18 cellular contexts compared by ENCODE assay signal in the genomic region with DNA sequence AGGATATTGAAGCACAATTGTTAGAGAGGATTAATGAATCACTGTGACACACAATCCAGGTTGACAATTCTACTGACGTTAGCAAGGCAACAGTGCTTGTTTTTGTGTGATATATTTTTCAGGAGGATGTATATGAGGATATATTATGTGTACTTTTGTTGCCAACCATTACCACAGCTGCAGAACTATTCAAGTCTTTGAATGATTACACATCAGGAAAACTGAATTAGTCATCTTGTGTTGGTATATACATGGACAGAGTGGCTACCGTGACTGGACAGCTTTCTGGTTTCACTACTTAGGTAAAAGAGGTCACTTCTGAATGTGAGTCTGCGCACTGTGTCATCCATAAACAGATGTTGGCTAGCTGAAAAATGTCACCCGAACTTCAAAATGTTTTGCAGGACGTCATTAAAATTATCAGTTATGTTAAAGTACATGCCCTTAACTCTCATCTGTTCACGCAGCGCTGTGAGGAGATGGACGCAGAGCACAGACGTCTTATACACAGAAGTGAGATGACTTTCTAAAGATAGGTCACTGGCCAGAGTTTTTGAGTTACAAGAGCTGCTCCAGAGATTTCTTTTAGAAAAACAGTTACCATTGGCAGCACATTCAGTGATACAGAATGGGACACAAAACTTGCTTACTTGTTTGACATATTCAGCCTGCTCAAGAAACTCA.
DNase-seq lines count a peak whose midpoint lies in the region; ATAC-seq and TF ChIP-seq lines count a peak whose summit lies in the region.
"Had no signal": no experiment of that assay in that cellular context is flagged by ENCODE, and none has a peak within 500 bp of the region (broad histone marks: within the 10 kb centered on the region; RNA-seq: fewer than 3 reads in every experiment).

No MANE protein-coding gene starts in this region.

- H3K27ac ChIP-seq in heart left ventricle: peak overlapping the region in 1 of 12 donors; percentile 6
- H3K27ac ChIP-seq in gastrocnemius medialis: no peak overlapping the region
- H3K27ac ChIP-seq: KMS-11, parathyroid adenoma, suprapubic skin had no signal

- H3K4me1 ChIP-seq in heart left ventricle (peaks cover 0 to 16% (median 6%) of the 10 kb centered on the region in 12 donors), gastrocnemius medialis (peaks cover 5 to 6% of the 10 kb centered on the region in 2 donors)
- H3K4me1 ChIP-seq: parathyroid adenoma had no signal

- H3K9me3 ChIP-seq in heart left ventricle (no peaks in the 10 kb centered on the region), gastrocnemius medialis (no peaks in the 10 kb centered on the region)
- H3K9me3 ChIP-seq: suprapubic skin had no signal

- H3K27ac Mint-ChIP-seq in activated T-helper 17 cell treated with anti-CD3 and anti-CD28 coated beads, Interleukin-2, amount 50 U/mL, for 72 hours: no peak overlapping the region
- H3K27ac Mint-ChIP-seq: activated CD4-positive, alpha-beta memory T cell treated with anti-CD3 and anti-CD28 coated beads, Interleukin-2, amount 10 ng/mL, durations not matched to agents 7 days and 5 days had no signal

- no peaks in the 10 kb centered on the region for H3K9me3 Mint-ChIP-seq in activated T-helper 17 cell treated with anti-CD3 and anti-CD28 coated beads, Interleukin-2, amount 50 U/mL, for 72 hours
- H3K9me3 Mint-ChIP-seq: activated CD4-positive, alpha-beta memory T cell treated with anti-CD3 and anti-CD28 coated beads, Interleukin-2, amount 10 ng/mL, durations not matched to agents 7 days and 5 days had no signal

- no peaks in the 10 kb centered on the region for H3K27me3 Mint-ChIP-seq in activated T-helper 17 cell treated with anti-CD3 and anti-CD28 coated beads, Interleukin-2, amount 50 U/mL, for 72 hours
- H3K27me3 Mint-ChIP-seq: activated CD4-positive, alpha-beta memory T cell treated with anti-CD3 and anti-CD28 coated beads, Interleukin-2, amount 10 ng/mL, durations not matched to agents 7 days and 5 days had no signal

- peaks cover 59% of the 10 kb centered on the region for H3K36me3 Mint-ChIP-seq in activated T-helper 17 cell treated with anti-CD3 and anti-CD28 coated beads, Interleukin-2, amount 50 U/mL, for 72 hours (ENCODE audit: low read depth)

- no peak overlapping the region for H3K4me3 ChIP-seq in heart left ventricle
- H3K4me3 ChIP-seq in fibroblast of pulmonary artery (replicated peaks; ENCODE audit: low read depth, low read length): no peak overlapping the region
- H3K4me3 ChIP-seq in gastrocnemius medialis: no peak overlapping the region
- H3K4me3 ChIP-seq: suprapubic skin had no signal

- intact Hi-C loops in heart left ventricle (cut with DNase I) (no loop called here), Right ventricle myocardium inferior (cut with DNase I) (no loop called here), gastrocnemius medialis (cut with DNase I; ENCODE audit: low total_unique reads) (no loop called here)

- ATAC-seq in heart left ventricle (peak in 3 of 4 donors; percentile 16 to 80 (median 61)), Right ventricle myocardium inferior (no peak), gastrocnemius medialis (no peak), HG03378 (IDR thresholded peaks at IDR 0.05; ENCODE audit: unreplicated experiment) (no peak)
- peak; percentile 40 for ATAC-seq in activated T-helper 17 cell treated with anti-CD3 and anti-CD28 coated beads, Interleukin-2, amount 50 U/mL, for 72 hours (replicated peaks)

- WGBS in heart left ventricle, 4 donors: 53 to 70% (median 57%) methylated on average over 9 of the region's 9 CpGs

- TF ChIP-seq CTCF in heart left ventricle (IDR thresholded peaks at IDR 0.05): no peak
- TF ChIP-seq CTCF in fibroblast of pulmonary artery (IDR thresholded peaks at IDR 0.05; ENCODE audit: low read length, missing control alignments): no peak
- no peak for TF ChIP-seq CTCF in gastrocnemius medialis (IDR thresholded peaks at IDR 0.05 in 4 of 5, conservative IDR thresholded peaks at IDR 0.05 in 1 of 5)

- H3K4me1 Mint-ChIP-seq in activated T-helper 17 cell treated with anti-CD3 and anti-CD28 coated beads, Interleukin-2, amount 50 U/mL, for 72 hours: no peaks in the 10 kb centered on the region
- H3K4me1 Mint-ChIP-seq: activated CD4-positive, alpha-beta memory T cell treated with anti-CD3 and anti-CD28 coated beads, Interleukin-2, amount 10 ng/mL, durations not matched to agents 7 days and 5 days had no signal

- H3K27me3 ChIP-seq in heart left ventricle: no peaks in the 10 kb centered on the region
- no peaks in the 10 kb centered on the region for H3K27me3 ChIP-seq in gastrocnemius medialis
- H3K27me3 ChIP-seq: suprapubic skin had no signal

- TF ChIP-seq POLR2A in heart left ventricle (IDR thresholded peaks at IDR 0.05) (no peak), gastrocnemius medialis (IDR thresholded peaks at IDR 0.05) (no peak)

- in situ Hi-C loops in gastrocnemius medialis (cut with MboI; ENCODE audit: low sequenced_read_pairs in 4 of 4): no loop called here

- DNase-seq in heart left ventricle (no peak), Right ventricle myocardium inferior (ENCODE audit: missing footprints) (no peak), fibroblast of pulmonary artery (ENCODE audit: low read depth) (peak; percentile 86), NCI-H1694 (lab: John Stamatoyannopoulos, UW) (no peak), DMS153 treated with DMSO at 0.1 percent for 48 hours (lab: John Stamatoyannopoulos, UW; ENCODE audit: unreplicated experiment) (no peak), gastrocnemius medialis (no peak)
- DNase-seq: activated CD4-positive, alpha-beta memory T cell treated with anti-CD3 and anti-CD28 coated beads, Interleukin-2, amount 10 ng/mL, durations not matched to agents 7 days and 5 days; activated effector memory CD4-positive, alpha-beta T cell treated with anti-CD3 and anti-CD28 coated beads, Interleukin-2, amount 50 U/mL, for 16 hours; central memory CD4-positive, alpha-beta T cell; H7; NCI-H187 treated with DMSO at 0.1 percent for 48 hours; NCI-H748 treated with DMSO at 0.1 percent for 48 hours; T1000 had no signal

- H3K4me3 Mint-ChIP-seq in activated T-helper 17 cell treated with anti-CD3 and anti-CD28 coated beads, Interleukin-2, amount 50 U/mL, for 72 hours: no peak overlapping the region
- H3K4me3 Mint-ChIP-seq: activated CD4-positive, alpha-beta memory T cell treated with anti-CD3 and anti-CD28 coated beads, Interleukin-2, amount 10 ng/mL, durations not matched to agents 7 days and 5 days had no signal

- H3K36me3 ChIP-seq in heart left ventricle: peaks cover 0 to 20% (median 5%) of the 10 kb centered on the region in 9 donors
- no peaks in the 10 kb centered on the region for H3K36me3 ChIP-seq in gastrocnemius medialis

Comparison
In these comparisons a context has a peak if more than half of its experiments do, and no peak if none do; other contexts are left out.
1. ATAC-seq: peak in heart left ventricle (3 of 4) and activated T-helper 17 cell treated with anti-CD3 and anti-CD28 coated beads, Interleukin-2, amount 50 U/mL, for 72 hours (single experiment); none in Right ventricle myocardium inferior (single experiment), gastrocnemius medialis (0 of 2) and HG03378 (single experiment).